8 cellular contexts compared by ENCODE assay signal in genomic region chr11:47225552-47226137, GRCh38. TPM values are rescaled to one million over a fixed set of nuclear protein-coding genes. Genes with fewer than 3 reads are reported as not detected.
DNase-seq lines count a peak whose midpoint lies in the region; ATAC-seq and TF ChIP-seq lines count a peak whose summit lies in the region.

No MANE protein-coding gene starts in this region.

- H3K27ac Mint-ChIP-seq in activated T-helper 17 cell treated with anti-CD3 and anti-CD28 coated beads, Interleukin-2, amount 50 U/mL, for 72 hours = peak overlapping the region; percentile 28
- no peak overlapping the region for H3K27ac Mint-ChIP-seq in stimulated activated naive CD8-positive, alpha-beta T cell treated with anti-CD3 and anti-CD28 coated beads, Interleukin-15, amount 100 ng/mL, for 72 hours
- no peak overlapping the region for H3K27ac Mint-ChIP-seq in progenitor cell of endocrine pancreas

- H3K36me3 Mint-ChIP-seq in activated T-helper 17 cell treated with anti-CD3 and anti-CD28 coated beads, Interleukin-2, amount 50 U/mL, for 72 hours (ENCODE audit: low read depth) = peaks cover 97% of the 10 kb centered on the region
- H3K36me3 Mint-ChIP-seq in progenitor cell of endocrine pancreas (ENCODE audit: insufficient read depth) = peaks cover 11% of the 10 kb centered on the region

- H3K4me3 Mint-ChIP-seq in activated T-helper 17 cell treated with anti-CD3 and anti-CD28 coated beads, Interleukin-2, amount 50 U/mL, for 72 hours = peak overlapping the region; percentile 59
- peak overlapping the region; percentile 61 to 70 for H3K4me3 Mint-ChIP-seq in stimulated activated naive CD8-positive, alpha-beta T cell treated with anti-CD3 and anti-CD28 coated beads, Interleukin-15, amount 100 ng/mL, for 72 hours
- H3K4me3 Mint-ChIP-seq in progenitor cell of endocrine pancreas (ENCODE audit: low read depth) = no peak overlapping the region

- no peaks in the 10 kb centered on the region for H3K27me3 Mint-ChIP-seq in activated T-helper 17 cell treated with anti-CD3 and anti-CD28 coated beads, Interleukin-2, amount 50 U/mL, for 72 hours
- no peaks in the 10 kb centered on the region for H3K27me3 Mint-ChIP-seq in stimulated activated naive CD8-positive, alpha-beta T cell treated with anti-CD3 and anti-CD28 coated beads, Interleukin-15, amount 100 ng/mL, for 72 hours
- no peaks in the 10 kb centered on the region for H3K27me3 Mint-ChIP-seq in progenitor cell of endocrine pancreas

- no peaks in the 10 kb centered on the region for H3K9me3 Mint-ChIP-seq in activated T-helper 17 cell treated with anti-CD3 and anti-CD28 coated beads, Interleukin-2, amount 50 U/mL, for 72 hours
- no peaks in the 10 kb centered on the region for H3K9me3 Mint-ChIP-seq in stimulated activated naive CD8-positive, alpha-beta T cell treated with anti-CD3 and anti-CD28 coated beads, Interleukin-15, amount 100 ng/mL, for 72 hours
- no peaks in the 10 kb centered on the region for H3K9me3 Mint-ChIP-seq in progenitor cell of endocrine pancreas (ENCODE audit: low read depth)

- peak; percentile 28 for DNase-seq in stimulated activated CD4-positive, alpha-beta T cell treated with anti-CD3 and anti-CD28 coated beads, Interleukin-1b, Interleukin-23, amount 100 ng/mL, for 48 hours
- no peak for DNase-seq in stimulated activated CD4-positive, alpha-beta T cell treated with anti-CD3 and anti-CD28 coated beads, Interleukin-2, amount 100 ng/mL, for 48 hours
- no peak for DNase-seq in stimulated activated naive CD8-positive, alpha-beta T cell treated with anti-CD3 and anti-CD28 coated beads, Interleukin-15, amount 100 ng/mL, for 72 hours
- no peak for DNase-seq in progenitor cell of endocrine pancreas (ENCODE audit: low spot score, unreplicated experiment)
- no peak for DNase-seq in germinal center (ENCODE audit: low spot score)

- ATAC-seq in HG03045 (IDR thresholded peaks at IDR 0.05; ENCODE audit: unreplicated experiment) = peak; percentile 66
- ATAC-seq in activated T-helper 17 cell treated with anti-CD3 and anti-CD28 coated beads, Interleukin-2, amount 50 U/mL, for 72 hours (replicated peaks) = peak; percentile 99
- peak; percentile 99 for ATAC-seq in stimulated activated naive CD8-positive, alpha-beta T cell treated with anti-CD3 and anti-CD28 coated beads, Interleukin-15, amount 100 ng/mL, for 72 hours
- ATAC-seq in HG03025 (IDR thresholded peaks at IDR 0.05; ENCODE audit: low FRiP score, unreplicated experiment) = no peak

- TF ChIP-seq CTCF in progenitor cell of endocrine pancreas (IDR thresholded peaks at IDR 0.05; ENCODE audit: unreplicated experiment) = no peak

- peaks cover 17% of the 10 kb centered on the region for H3K4me1 Mint-ChIP-seq in activated T-helper 17 cell treated with anti-CD3 and anti-CD28 coated beads, Interleukin-2, amount 50 U/mL, for 72 hours
- H3K4me1 Mint-ChIP-seq in stimulated activated naive CD8-positive, alpha-beta T cell treated with anti-CD3 and anti-CD28 coated beads, Interleukin-15, amount 100 ng/mL, for 72 hours = peaks cover 44% of the 10 kb centered on the region
- no peaks in the 10 kb centered on the region for H3K4me1 Mint-ChIP-seq in progenitor cell of endocrine pancreas (ENCODE audit: low read depth)

RNA-seq across cellular contexts. Expression of gene DDB2, which starts 10.9 kb away (rescaled TPM):
- total RNA-seq in activated T-helper 17 cell treated with anti-CD3 and anti-CD28 coated beads, Interleukin-2, amount 50 U/mL, for 72 hours = 100 to 1,000 TPM; 202 to 335 TPM
- 31.4 and 32.0 TPM in 2 replicates for total RNA-seq in progenitor cell of endocrine pancreas

RNA-seq across cellular contexts. Expression of gene ACP2, which starts 23.0 kb away (rescaled TPM):
- 10 to 100 TPM; 11.1 to 14.8 TPM for total RNA-seq in activated T-helper 17 cell treated with anti-CD3 and anti-CD28 coated beads, Interleukin-2, amount 50 U/mL, for 72 hours
- 58.1 and 60.2 TPM in 2 replicates for total RNA-seq in progenitor cell of endocrine pancreas

RNA-seq across cellular contexts. Expression of gene NR1H3, which starts 32.2 kb away (rescaled TPM):
- total RNA-seq in activated T-helper 17 cell treated with anti-CD3 and anti-CD28 coated beads, Interleukin-2, amount 50 U/mL, for 72 hours = 10 to 100 TPM in 1 of 2 donors, 1 to 10 TPM in 1; 7.5 to 12.4 TPM
- 25.8 and 26.7 TPM in 2 replicates for total RNA-seq in progenitor cell of endocrine pancreas

RNA-seq across cellular contexts. Expression of gene PACSIN3, which starts 39.4 kb away (rescaled TPM):
- total RNA-seq in activated T-helper 17 cell treated with anti-CD3 and anti-CD28 coated beads, Interleukin-2, amount 50 U/mL, for 72 hours = 1 to 10 TPM; 3.2 to 3.5 TPM
- total RNA-seq in progenitor cell of endocrine pancreas = 54.1 and 59.6 TPM in 2 replicates

RNA-seq across cellular contexts. Expression of gene MADD, which starts 44.3 kb away (rescaled TPM):
- 100 to 1,000 TPM in 1 of 2 donors, 10 to 100 TPM in 1; 60.1 to 112 TPM for total RNA-seq in activated T-helper 17 cell treated with anti-CD3 and anti-CD28 coated beads, Interleukin-2, amount 50 U/mL, for 72 hours
- 63.8 and 66.5 TPM in 2 replicates for total RNA-seq in progenitor cell of endocrine pancreas
